In genomic region chr11:62652156-62653006, GRCh38 we compare ENCODE assay signal across 8 cellular contexts. TPM values are rescaled to one million over a fixed set of nuclear protein-coding genes. Genes with fewer than 3 reads are reported as not detected.
DNase-seq lines count a peak whose midpoint lies in the region; ATAC-seq and TF ChIP-seq lines count a peak whose summit lies in the region.

No MANE protein-coding gene starts in this region.

- H3K27me3 ChIP-seq in HL-60 (ENCODE audit: insufficient read depth, poor library complexity, severe bottlenecking) (no peaks in the 10 kb centered on the region), brain microvascular endothelial cell (replicated peaks) (no peaks in the 10 kb centered on the region), mucosa of rectum (ENCODE audit: control insufficient read depth in 2 of 2, insufficient read depth in 2 of 2, low read length in 2 of 2) (no peaks in the 10 kb centered on the region)

- in situ Hi-C loops in brain microvascular endothelial cell (cut with HindIII; ENCODE audit: low pct_ligation_motif_present, low sequenced_read_pairs), result no loop called here

- peak overlapping the region; percentile 69 for H3K27ac ChIP-seq in HL-60 (replicated peaks)
- H3K27ac ChIP-seq in brain microvascular endothelial cell, result peak overlapping the region; percentile 61
- peak overlapping the region; percentile 82 to 90 for H3K27ac ChIP-seq in mucosa of rectum (ENCODE audit: low read depth in 2 of 2, low read length in 2 of 2)

- H3K36me3 ChIP-seq in brain microvascular endothelial cell (replicated peaks) (peaks cover 18% of the 10 kb centered on the region), mucosa of rectum (ENCODE audit: control insufficient read depth in 2 of 2, insufficient read depth in 2 of 2, low read length in 2 of 2) (peaks cover 8 to 22% of the 10 kb centered on the region in 2 donors)

- no peaks in the 10 kb centered on the region for H3K9me3 ChIP-seq in mucosa of rectum (ENCODE audit: control insufficient read depth in 2 of 2, low read length in 2 of 2)

- no peak for DNase-seq in GM12864 (ENCODE audit: low read depth)
- DNase-seq in HL-60 (ENCODE audit: low read depth in 1 of 2, low spot score in 1 of 2), result no peak
- no peak for DNase-seq in brain microvascular endothelial cell
- DNase-seq in NCI-H1436 (lab: John Stamatoyannopoulos, UW), result no peak
- no peak for DNase-seq in dermis blood vessel endothelial cell
- no peak for DNase-seq in C1 segment of cervical spinal cord (lab: John Stamatoyannopoulos, UW)

- TF ChIP-seq CTCF in GM12864 (IDR thresholded peaks at IDR 0.05; ENCODE audit: low read depth, low read length, missing control alignments) (no peak), HL-60 (IDR thresholded peaks at IDR 0.05; ENCODE audit: insufficient read depth, low read length) (no peak), brain microvascular endothelial cell (IDR thresholded peaks at IDR 0.05; ENCODE audit: low read depth, low read length, missing control alignments) (no peak)

- peaks cover 12% of the 10 kb centered on the region in 2 donors for H3K4me1 ChIP-seq in mucosa of rectum (ENCODE audit: control insufficient read depth in 2 of 2, insufficient read depth in 2 of 2, low read length in 2 of 2)

- H3K9ac ChIP-seq in mucosa of rectum (ENCODE audit: low read depth in 1 of 2, low read length in 2 of 2), result peak overlapping the region; percentile 83 to 92

- H3K4me3 ChIP-seq in GM12864 (ENCODE audit: low read depth, low read length) (peak overlapping the region; percentile 69), HL-60 (replicated peaks; ENCODE audit: insufficient read depth, low read length) (peak overlapping the region; percentile 87), brain microvascular endothelial cell (ENCODE audit: low read depth, low read length) (peak overlapping the region; percentile 79), mucosa of rectum (ENCODE audit: low read length in 2 of 2) (peak overlapping the region; percentile 91 to 92)

- no peak for ATAC-seq in GM18511 (IDR thresholded peaks at IDR 0.05; ENCODE audit: unreplicated experiment)

RNA-seq across cellular contexts. Expression of gene INTS5, which starts 0.7 kb away (rescaled TPM):
- 29.6 and 38.0 TPM in 2 replicates for total RNA-seq in dermis blood vessel endothelial cell

RNA-seq across cellular contexts. Expression of gene GANAB, which starts 6.0 kb away (rescaled TPM):
- 237 and 423 TPM in 2 replicates for total RNA-seq in dermis blood vessel endothelial cell

RNA-seq across cellular contexts. Expression of gene C11orf98, which starts 12.6 kb away (rescaled TPM):
- 27.5 and 28.6 TPM in 2 replicates for total RNA-seq in dermis blood vessel endothelial cell

RNA-seq across cellular contexts. Expression of gene CSKMT, which starts 12.7 kb away (rescaled TPM):
- 5.2 and 5.8 TPM in 2 replicates for total RNA-seq in dermis blood vessel endothelial cell

RNA-seq across cellular contexts. Expression of gene UQCC3, which starts 19.1 kb away (rescaled TPM):
- 5.0 and 6.1 TPM in 2 replicates for total RNA-seq in dermis blood vessel endothelial cell
